ENCODE assay signal across 26 cellular contexts in the genomic region with DNA sequence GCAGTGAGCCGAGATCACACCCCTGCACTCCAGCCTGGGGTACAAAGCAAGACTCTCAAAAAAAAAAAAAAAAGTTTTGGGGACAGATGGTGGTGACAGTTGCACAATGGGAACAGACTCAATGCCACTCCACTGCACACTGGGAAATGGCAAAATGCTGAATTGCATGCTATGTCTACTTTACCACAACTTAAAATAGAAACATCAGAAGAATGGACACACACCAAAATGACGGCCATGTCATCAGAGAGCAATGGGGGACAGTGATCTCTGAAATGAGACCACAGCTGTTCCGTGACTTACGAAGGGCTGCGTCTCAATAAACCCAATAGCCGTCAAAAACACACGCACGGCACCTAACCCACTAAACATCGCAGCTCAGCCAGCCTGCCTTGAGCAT. TPM values are rescaled to one million over a fixed set of nuclear protein-coding genes. Genes with fewer than 3 reads are reported as not detected.
"Had no signal": no experiment of that assay in that cellular context is flagged by ENCODE, and none has a peak within 500 bp of the region (broad histone marks: within the 10 kb centered on the region; RNA-seq: fewer than 3 reads in every experiment).

No MANE protein-coding gene starts in this region.

- ATAC-seq: activated CD4-positive, CD25-positive, alpha-beta regulatory T cell treated with anti-CD3 and anti-CD28 coated beads, Interleukin-2, amount 50 U/mL, for 24 hours; activated CD8-positive, alpha-beta T cell treated with anti-CD3 and anti-CD28 coated beads for 36 hours; activated naive CD8-positive, alpha-beta T cell treated with anti-CD3 and anti-CD28 coated beads, Interleukin-2, amount 50 U/mL, for 24 hours; natural killer cell treated with Interleukin-12 subunit alpha and Interleukin-12 subunit beta and Interleukin-15 and Interleukin-18, amount 100 ng/mL, for 72 hours; stimulated activated naive CD8-positive, alpha-beta T cell treated with anti-CD3 and anti-CD28 coated beads, Interleukin-15, amount 100 ng/mL, for 72 hours had no signal

- H3K27me3 Mint-ChIP-seq: activated CD4-positive, alpha-beta T cell treated with anti-CD3 and anti-CD28 coated beads, Interleukin-2, amount 10 ng/mL, durations not matched to agents 24 days and 14 days; activated CD8-positive, alpha-beta T cell treated with anti-CD3 and anti-CD28 coated beads for 36 hours; activated naive CD8-positive, alpha-beta T cell treated with anti-CD3 and anti-CD28 coated beads, Interleukin-2, amount 50 U/mL, for 24 hours; natural killer cell treated with Interleukin-12 subunit alpha and Interleukin-12 subunit beta and Interleukin-15 and Interleukin-18, amount 100 ng/mL, for 72 hours; stimulated activated naive CD8-positive, alpha-beta T cell treated with anti-CD3 and anti-CD28 coated beads, Interleukin-15, amount 100 ng/mL, for 72 hours had no signal

- FAIRE-seq: urothelium cell line had no signal

- H3K4me3 Mint-ChIP-seq: activated CD4-positive, alpha-beta T cell treated with anti-CD3 and anti-CD28 coated beads, Interleukin-2, amount 10 ng/mL, durations not matched to agents 24 days and 14 days; activated CD8-positive, alpha-beta T cell treated with anti-CD3 and anti-CD28 coated beads for 36 hours; activated naive CD8-positive, alpha-beta T cell treated with anti-CD3 and anti-CD28 coated beads, Interleukin-2, amount 50 U/mL, for 24 hours; activated T-helper 1 cell treated with anti-CD3 and anti-CD28 coated beads, Interleukin-12 subunit alpha, Interleukin-12 subunit beta, Interleukin-2, Interleukin-4 antibody, amounts not matched to agents 30 ng/mL and 10 ng/mL and 1 ng/mL, durations not matched to agents 14 hours and 24 hours and 36 hours; immature natural killer cell; mesothelial cell of epicardium; natural killer cell treated with Interleukin-12 subunit alpha and Interleukin-12 subunit beta and Interleukin-15 and Interleukin-18, amount 100 ng/mL, for 72 hours; stimulated activated naive CD8-positive, alpha-beta T cell treated with anti-CD3 and anti-CD28 coated beads, Interleukin-15, amount 100 ng/mL, for 72 hours had no signal

- H3K27ac Mint-ChIP-seq: activated CD4-positive, alpha-beta T cell treated with anti-CD3 and anti-CD28 coated beads, Interleukin-2, amount 10 ng/mL, durations not matched to agents 24 days and 14 days; activated CD8-positive, alpha-beta T cell treated with anti-CD3 and anti-CD28 coated beads for 36 hours; activated naive CD8-positive, alpha-beta T cell treated with anti-CD3 and anti-CD28 coated beads, Interleukin-2, amount 50 U/mL, for 24 hours; activated T-helper 1 cell treated with anti-CD3 and anti-CD28 coated beads, Interleukin-12 subunit alpha, Interleukin-12 subunit beta, Interleukin-2, Interleukin-4 antibody, amounts not matched to agents 30 ng/mL and 10 ng/mL and 1 ng/mL, durations not matched to agents 14 hours and 24 hours and 36 hours; mesothelial cell of epicardium; natural killer cell treated with Interleukin-12 subunit alpha and Interleukin-12 subunit beta and Interleukin-15 and Interleukin-18, amount 100 ng/mL, for 72 hours had no signal

- DNase-seq: activated CD4-positive, alpha-beta T cell treated with anti-CD3 and anti-CD28 coated beads, Interleukin-2, amount 10 ng/mL, durations not matched to agents 24 days and 14 days; activated CD8-positive, alpha-beta T cell treated with anti-CD3 and anti-CD28 coated beads for 36 hours; activated gamma-delta T cell; activated naive CD4-positive, alpha-beta T cell treated with anti-CD3 and anti-CD28 coated beads, Interleukin-2, amount 50 U/mL, for 16 hours; activated naive CD8-positive, alpha-beta T cell treated with anti-CD3 and anti-CD28 coated beads, Interleukin-2, amount 50 U/mL, for 24 hours; erythroblast; foreskin fibroblast; glutamatergic neuron; immature natural killer cell; left ventricle myocardium inferior; ovary; spleen; stimulated activated CD4-positive, alpha-beta T cell treated with anti-CD3 and anti-CD28 coated beads, Interleukin-4, amount 100 ng/mL, for 4 hours; stimulated activated naive CD8-positive, alpha-beta T cell treated with anti-CD3 and anti-CD28 coated beads, Interleukin-15, amount 100 ng/mL, for 72 hours; tibial artery had no signal

- H3K36me3 ChIP-seq: ovary had no signal

- H3K27me3 ChIP-seq: cardiac muscle cell, hepatocyte, ovary, spleen, tibial artery had no signal

- H3K4me3 ChIP-seq: cardiac muscle cell, hepatocyte, left ventricle myocardium inferior, ovary, prostate gland, spleen, tibial artery had no signal

- H3K9me3 Mint-ChIP-seq: activated CD4-positive, alpha-beta T cell treated with anti-CD3 and anti-CD28 coated beads, Interleukin-2, amount 10 ng/mL, durations not matched to agents 24 days and 14 days; activated CD8-positive, alpha-beta T cell treated with anti-CD3 and anti-CD28 coated beads for 36 hours; activated naive CD8-positive, alpha-beta T cell treated with anti-CD3 and anti-CD28 coated beads, Interleukin-2, amount 50 U/mL, for 24 hours; activated T-helper 1 cell treated with anti-CD3 and anti-CD28 coated beads, Interleukin-12 subunit alpha, Interleukin-12 subunit beta, Interleukin-2, Interleukin-4 antibody, amounts not matched to agents 30 ng/mL and 10 ng/mL and 1 ng/mL, durations not matched to agents 14 hours and 24 hours and 36 hours; mesothelial cell of epicardium; natural killer cell treated with Interleukin-12 subunit alpha and Interleukin-12 subunit beta and Interleukin-15 and Interleukin-18, amount 100 ng/mL, for 72 hours; stimulated activated naive CD8-positive, alpha-beta T cell treated with anti-CD3 and anti-CD28 coated beads, Interleukin-15, amount 100 ng/mL, for 72 hours had no signal

- H3K4me1 Mint-ChIP-seq: mesothelial cell of epicardium had no signal

RNA-seq across cellular contexts. Expression of gene CFAP73, which starts 22.0 kb away (rescaled TPM):
- total RNA-seq: activated CD4-positive, alpha-beta T cell treated with anti-CD3 and anti-CD28 coated beads, Interleukin-2, amount 10 ng/mL, durations not matched to agents 24 days and 14 days; cardiac muscle cell; fibroblast of lung; hepatocyte; kidney epithelial cell; left ventricle myocardium inferior; lung microvascular endothelial cell; mesothelial cell of epicardium; spleen had no signal
- polyA plus RNA-seq: cardiac muscle cell, fibroblast of lung, hepatocyte, immature natural killer cell had no signal

RNA-seq across cellular contexts. Expression of gene RASAL1, which starts 36.0 kb away (rescaled TPM):
- total RNA-seq: fibroblast of lung; hepatocyte; left ventricle myocardium inferior; lung microvascular endothelial cell; natural killer cell treated with Interleukin-12 subunit alpha and Interleukin-12 subunit beta and Interleukin-15 and Interleukin-18, amount 100 ng/mL, for 72 hours had no signal
- polyA plus RNA-seq: fibroblast of lung, immature natural killer cell had no signal
